8 cellular contexts compared by ENCODE assay signal in the genomic region with DNA sequence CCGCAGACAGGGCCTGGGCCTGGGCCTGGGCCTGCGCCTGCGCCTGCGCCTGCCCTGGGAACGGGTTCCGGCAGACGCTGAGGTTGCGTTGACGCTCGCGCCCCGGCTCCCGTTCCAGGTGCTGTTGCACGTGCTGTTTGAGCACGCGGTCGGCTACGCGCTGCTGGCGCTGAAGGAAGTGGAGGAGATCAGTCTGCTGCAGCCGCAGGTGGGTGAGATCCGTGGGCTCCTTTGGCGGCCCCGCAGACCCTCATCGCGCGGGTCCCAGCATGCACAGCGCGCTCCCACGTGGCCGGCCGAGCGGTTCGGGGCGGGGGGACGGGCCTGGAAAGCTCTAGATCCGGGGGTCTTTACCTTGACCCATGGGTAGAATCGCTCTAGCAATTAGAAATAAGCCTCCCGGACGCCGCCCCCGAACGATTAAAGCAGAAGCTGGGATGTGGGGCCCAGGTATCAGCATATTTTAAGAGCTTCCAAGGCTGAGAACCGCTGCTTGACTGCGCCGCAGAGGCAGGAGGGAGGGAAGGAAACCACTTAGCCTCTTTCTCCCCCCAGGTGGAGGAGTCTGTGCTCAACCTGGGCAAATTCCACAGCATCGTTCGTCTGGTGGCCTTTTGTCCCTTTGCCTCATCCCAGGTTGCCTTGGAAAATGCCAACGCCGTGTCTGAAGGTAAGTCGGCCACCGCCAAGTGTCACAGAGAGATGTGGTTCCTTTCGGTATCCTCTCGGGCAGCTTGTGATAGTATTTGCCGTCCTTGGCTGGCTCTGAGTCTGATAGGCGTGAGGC. TPM values are rescaled to one million over a fixed set of nuclear protein-coding genes. Genes with fewer than 3 reads are reported as not detected.
DNase-seq lines count a peak whose midpoint lies in the region; ATAC-seq and TF ChIP-seq lines count a peak whose summit lies in the region.

No MANE protein-coding gene starts in this region.

- no peaks in the 10 kb centered on the region for H3K9me3 ChIP-seq in CD4-positive, alpha-beta T cell (ENCODE audit: control insufficient read depth, low read length)
- no peaks in the 10 kb centered on the region for H3K9me3 ChIP-seq in RWPE2 (ENCODE audit: severe bottlenecking)
- H3K9me3 ChIP-seq in ectodermal cell (ENCODE audit: control insufficient read depth, low read length) = no peaks in the 10 kb centered on the region
- H3K9me3 ChIP-seq in stomach smooth muscle (ENCODE audit: control insufficient read depth in 2 of 2, low read length in 2 of 2) = no peaks in the 10 kb centered on the region

- no peaks in the 10 kb centered on the region for H3K27me3 Mint-ChIP-seq in CD4-positive, alpha-beta T cell
- no peaks in the 10 kb centered on the region for H3K27me3 Mint-ChIP-seq in memory B cell

- POLR2A ChIA-PET in CD4-positive, alpha-beta T cell (lab: Charles Lee) = interaction anchor here (0.6 to 6.2 kb wide), 16 partner anchors 9 to 1820 kb away, joined by 3 to 124 read pairs (median 10); a partner anchor contains a TSS

- 1% methylated on average over 56 of the region's 56 CpGs for WGBS in ectodermal cell, 2 experiments

- H3K4me1 Mint-ChIP-seq in CD4-positive, alpha-beta T cell (ENCODE audit: low read depth) = peaks cover 53% of the 10 kb centered on the region
- peaks cover 11% of the 10 kb centered on the region for H3K4me1 Mint-ChIP-seq in memory B cell

- intact Hi-C loops in CD4-positive, alpha-beta T cell (cut with DNase I, micrococcal nuclease) = loop anchor here (1.0 to 5.0 kb wide), 4 partner anchors 11 to 754 kb away; a partner anchor contains a TSS
- intact Hi-C loops in posterior vena cava (cut with DNase I) = loop anchor here in 1 of 2 donors (5.0 to 10.0 kb wide), 2 partner anchors 128 to 1014 kb away; no protein-coding TSS in a partner anchor

- H3K9me3 Mint-ChIP-seq in CD4-positive, alpha-beta T cell = no peaks in the 10 kb centered on the region
- H3K9me3 Mint-ChIP-seq in memory B cell = no peaks in the 10 kb centered on the region

- H3K4me3 ChIP-seq in RWPE2 (ENCODE audit: severe bottlenecking) = peak overlapping the region; percentile 56
- H3K4me3 ChIP-seq in ectodermal cell (ENCODE audit: insufficient read depth, low read depth, low read length) = peak overlapping the region; percentile 90
- peak overlapping the region; percentile 95 to 99 for H3K4me3 ChIP-seq in stomach smooth muscle (ENCODE audit: low read length in 2 of 2)

- ATAC-seq in CD4-positive, alpha-beta T cell (ENCODE audit: poor library complexity) = peak; percentile 58
- ATAC-seq in HG03196 (IDR thresholded peaks at IDR 0.05; ENCODE audit: unreplicated experiment) = peak; percentile 48
- peak; percentile 35 for ATAC-seq in RWPE2 (ENCODE audit: low read depth)
- ATAC-seq in memory B cell (ENCODE audit: low read depth) = peak; percentile 64

- H3K36me3 ChIP-seq in RWPE2 (ENCODE audit: low read depth) = peaks cover 54% of the 10 kb centered on the region
- peaks cover 42% of the 10 kb centered on the region for H3K36me3 ChIP-seq in ectodermal cell (ENCODE audit: control insufficient read depth, insufficient read depth, low read length)
- peaks cover 38 to 41% of the 10 kb centered on the region in 2 donors for H3K36me3 ChIP-seq in stomach smooth muscle (ENCODE audit: control insufficient read depth in 2 of 2, insufficient read depth in 2 of 2, low read length in 2 of 2)

- peak overlapping the region; percentile 95 for H3K4me3 Mint-ChIP-seq in CD4-positive, alpha-beta T cell
- H3K4me3 Mint-ChIP-seq in memory B cell = peak overlapping the region; percentile 91

- peak overlapping the region; percentile 83 for H3K27ac ChIP-seq in CD4-positive, alpha-beta T cell (ENCODE audit: low read depth, low read length)
- H3K27ac ChIP-seq in RWPE2 (ENCODE audit: poor library complexity, severe bottlenecking) (peak overlapping the region; percentile 81), ectodermal cell (ENCODE audit: insufficient read depth, low read depth, low read length, poor library complexity, severe bottlenecking) (peak overlapping the region; percentile 47), stomach smooth muscle (ENCODE audit: low read length) (peak overlapping the region; percentile 82)

- H3K9ac ChIP-seq in stomach smooth muscle (ENCODE audit: low read length in 2 of 2) = peak overlapping the region; percentile 90 to 95

- H3K4me1 ChIP-seq in RWPE2 (ENCODE audit: insufficient read depth, poor library complexity, severe bottlenecking) (peaks cover 4% of the 10 kb centered on the region), ectodermal cell (ENCODE audit: control insufficient read depth, insufficient read depth, low read length) (peaks cover 15% of the 10 kb centered on the region), stomach smooth muscle (ENCODE audit: control insufficient read depth, insufficient read depth, low read length) (peaks cover 17% of the 10 kb centered on the region)

- H3K27ac Mint-ChIP-seq in CD4-positive, alpha-beta T cell = peak overlapping the region; percentile 82
- H3K27ac Mint-ChIP-seq in memory B cell = peak overlapping the region; percentile 90

- no peaks in the 10 kb centered on the region for H3K27me3 ChIP-seq in CD4-positive, alpha-beta T cell (ENCODE audit: control insufficient read depth, insufficient read depth, low read length)
- H3K27me3 ChIP-seq in RWPE2 (ENCODE audit: insufficient read depth, poor library complexity, severe bottlenecking) (no peaks in the 10 kb centered on the region), ectodermal cell (ENCODE audit: control insufficient read depth, insufficient read depth, low read length, poor library complexity, severe bottlenecking) (no peaks in the 10 kb centered on the region), stomach smooth muscle (ENCODE audit: control insufficient read depth in 1 of 2, insufficient read depth in 2 of 2, low read length in 2 of 2) (no peaks in the 10 kb centered on the region)

- CTCF ChIA-PET in CD4-positive, alpha-beta T cell (lab: Charles Lee) = interaction anchor here (1.8 to 2.6 kb wide), 3 partner anchors 11 to 128 kb away, joined by 4 to 8 read pairs (median 8); a partner anchor contains a TSS

- TF ChIP-seq CTCF in CD4-positive, alpha-beta T cell (IDR thresholded peaks at IDR 0.05) = no peak
- no peak for TF ChIP-seq CTCF in RWPE2 (IDR thresholded peaks at IDR 0.05; ENCODE audit: poor library complexity, severe bottlenecking)

- DNase-seq in CD4-positive, alpha-beta T cell = peak in 3 of 10 experiments; percentile 5 to 75 (median 7)
- DNase-seq in GM19238 (ENCODE audit: insufficient read length, low spot score) = peak; percentile 46
- no peak for DNase-seq in RWPE2 (ENCODE audit: low spot score)
- DNase-seq in memory B cell (ENCODE audit: low spot score in 2 of 2) = peak in 1 of 2 donors; percentile 56
- no peak for DNase-seq in posterior vena cava (ENCODE audit: low spot score)

- peaks cover 59% of the 10 kb centered on the region for H3K36me3 Mint-ChIP-seq in CD4-positive, alpha-beta T cell (ENCODE audit: low read depth)
- peaks cover 26% of the 10 kb centered on the region for H3K36me3 Mint-ChIP-seq in memory B cell

RNA-seq across cellular contexts. Expression of a gene that starts 0.5 kb away (rescaled TPM):
- total RNA-seq in CD4-positive, alpha-beta T cell = 100 to 1,000 TPM; 261 to 262 TPM
- 346 TPM for polyA plus RNA-seq in ectodermal cell (2013, experiment 1 of 4)
- polyA plus RNA-seq in ectodermal cell (2013, experiment 2 of 4) = 315 TPM
- polyA plus RNA-seq in ectodermal cell (2013, experiment 3 of 4) = 297 TPM
- 300 TPM for polyA plus RNA-seq in ectodermal cell (2013, experiment 4 of 4)
- total RNA-seq in posterior vena cava = 10 to 100 TPM; 78.7 to 79.7 TPM

RNA-seq across cellular contexts. Expression of a gene that starts 11.1 kb away (rescaled TPM):
- total RNA-seq in CD4-positive, alpha-beta T cell = 100 to 1,000 TPM; 171 to 181 TPM
- polyA plus RNA-seq in ectodermal cell (2013, experiment 1 of 4) = 93.2 TPM
- polyA plus RNA-seq in ectodermal cell (2013, experiment 2 of 4) = 88.5 TPM
- polyA plus RNA-seq in ectodermal cell (2013, experiment 3 of 4) = 71.9 TPM
- polyA plus RNA-seq in ectodermal cell (2013, experiment 4 of 4) = 84.4 TPM
- total RNA-seq in posterior vena cava = 10 to 100 TPM; 47.3 to 48.3 TPM

RNA-seq across cellular contexts. Expression of a gene that starts 39.7 kb away (rescaled TPM):
- 1 to 10 TPM; 4.2 to 5.1 TPM for total RNA-seq in CD4-positive, alpha-beta T cell
- 6.6 TPM for polyA plus RNA-seq in ectodermal cell (2013, experiment 1 of 4)
- polyA plus RNA-seq in ectodermal cell (2013, experiment 2 of 4) = 7.2 TPM
- polyA plus RNA-seq in ectodermal cell (2013, experiment 3 of 4) = 7.8 TPM
- 9.7 TPM for polyA plus RNA-seq in ectodermal cell (2013, experiment 4 of 4)
- total RNA-seq in posterior vena cava = 10 to 100 TPM; 11.1 to 17.4 TPM
